8 cellular contexts compared by ENCODE assay signal in the genomic region with DNA sequence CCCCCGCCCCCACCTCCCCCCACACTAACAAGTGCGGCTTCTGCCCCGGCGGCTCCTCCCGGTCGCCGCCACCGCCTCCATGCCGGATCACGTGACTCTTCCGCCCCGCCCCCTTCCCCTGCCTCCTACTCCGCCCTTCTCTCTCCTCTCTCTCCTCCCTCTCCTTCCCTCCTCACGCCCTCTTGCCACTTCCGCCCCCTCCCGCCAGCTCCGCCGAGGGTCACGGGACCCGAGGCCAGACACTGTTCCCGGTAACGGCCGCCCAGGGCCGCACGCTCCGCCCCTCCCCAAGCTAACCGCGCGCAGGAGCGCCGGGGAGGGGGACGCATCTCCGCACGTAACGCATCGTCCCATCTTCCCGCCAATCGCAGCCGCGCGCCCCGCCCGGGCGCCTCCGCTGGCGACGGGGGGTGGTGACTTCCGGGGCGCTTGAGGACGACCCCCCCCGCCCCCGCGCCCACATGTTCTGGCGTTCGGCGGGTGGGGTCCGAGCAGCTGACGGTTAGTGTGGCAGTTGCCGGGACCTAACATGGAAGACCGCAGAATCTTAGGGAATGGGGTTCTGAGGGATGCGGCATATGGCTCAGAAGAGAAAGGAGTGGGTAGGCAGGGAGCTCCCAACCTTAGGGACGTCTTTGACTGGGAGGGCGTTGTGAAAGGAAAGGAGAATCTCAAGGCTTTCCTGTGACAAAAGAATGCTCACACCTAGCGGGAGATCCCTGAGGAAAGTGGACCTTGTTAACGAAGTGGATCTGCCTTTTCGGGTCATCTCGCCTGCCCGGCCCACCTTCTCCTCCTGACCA. TPM values are rescaled to one million over a fixed set of nuclear protein-coding genes. Genes with fewer than 3 reads are reported as not detected.
DNase-seq lines count a peak whose midpoint lies in the region; ATAC-seq, FAIRE-seq and TF ChIP-seq lines count a peak whose summit lies in the region.

A gene with protein sequence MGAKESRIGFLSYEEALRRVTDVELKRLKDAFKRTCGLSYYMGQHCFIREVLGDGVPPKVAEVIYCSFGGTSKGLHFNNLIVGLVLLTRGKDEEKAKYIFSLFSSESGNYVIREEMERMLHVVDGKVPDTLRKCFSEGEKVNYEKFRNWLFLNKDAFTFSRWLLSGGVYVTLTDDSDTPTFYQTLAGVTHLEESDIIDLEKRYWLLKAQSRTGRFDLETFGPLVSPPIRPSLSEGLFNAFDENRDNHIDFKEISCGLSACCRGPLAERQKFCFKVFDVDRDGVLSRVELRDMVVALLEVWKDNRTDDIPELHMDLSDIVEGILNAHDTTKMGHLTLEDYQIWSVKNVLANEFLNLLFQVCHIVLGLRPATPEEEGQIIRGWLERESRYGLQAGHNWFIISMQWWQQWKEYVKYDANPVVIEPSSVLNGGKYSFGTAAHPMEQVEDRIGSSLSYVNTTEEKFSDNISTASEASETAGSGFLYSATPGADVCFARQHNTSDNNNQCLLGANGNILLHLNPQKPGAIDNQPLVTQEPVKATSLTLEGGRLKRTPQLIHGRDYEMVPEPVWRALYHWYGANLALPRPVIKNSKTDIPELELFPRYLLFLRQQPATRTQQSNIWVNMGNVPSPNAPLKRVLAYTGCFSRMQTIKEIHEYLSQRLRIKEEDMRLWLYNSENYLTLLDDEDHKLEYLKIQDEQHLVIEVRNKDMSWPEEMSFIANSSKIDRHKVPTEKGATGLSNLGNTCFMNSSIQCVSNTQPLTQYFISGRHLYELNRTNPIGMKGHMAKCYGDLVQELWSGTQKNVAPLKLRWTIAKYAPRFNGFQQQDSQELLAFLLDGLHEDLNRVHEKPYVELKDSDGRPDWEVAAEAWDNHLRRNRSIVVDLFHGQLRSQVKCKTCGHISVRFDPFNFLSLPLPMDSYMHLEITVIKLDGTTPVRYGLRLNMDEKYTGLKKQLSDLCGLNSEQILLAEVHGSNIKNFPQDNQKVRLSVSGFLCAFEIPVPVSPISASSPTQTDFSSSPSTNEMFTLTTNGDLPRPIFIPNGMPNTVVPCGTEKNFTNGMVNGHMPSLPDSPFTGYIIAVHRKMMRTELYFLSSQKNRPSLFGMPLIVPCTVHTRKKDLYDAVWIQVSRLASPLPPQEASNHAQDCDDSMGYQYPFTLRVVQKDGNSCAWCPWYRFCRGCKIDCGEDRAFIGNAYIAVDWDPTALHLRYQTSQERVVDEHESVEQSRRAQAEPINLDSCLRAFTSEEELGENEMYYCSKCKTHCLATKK (N-terminal part only) (minus strand): TSS at position 92 of the 803 bp plus-strand sequence. CDS start 194 bp downstream, outside the sequence.

- TF ChIP-seq CTCF in VCaP (conservative IDR thresholded peaks at IDR 0.05) (0 out of 2 replicates have a peak, but pooled peaks have one; percentile 13), breast epithelium (IDR thresholded peaks at IDR 0.05) (peak in 2 of 3 donors; percentile 35 to 43)

- H3K9me3 ChIP-seq in breast epithelium (no peaks in the 10 kb centered on the region), iPS-20b (ENCODE audit: insufficient read depth, low read depth, low read length) (no peaks in the 10 kb centered on the region), small intestine (ENCODE audit: control insufficient read depth, low read depth) (no peaks in the 10 kb centered on the region)

- intact Hi-C loops in breast epithelium (cut with DNase I; ENCODE audit: low total_unique reads) = no loop called here

- H3K27ac ChIP-seq in ACC112 (ENCODE audit: low read depth, low read length) (peak within 1 kb of the TSS; percentile 85), VCaP (peak within 1 kb of the TSS; percentile 96), breast epithelium (peak within 1 kb of the TSS; percentile 96 to 98), iPS-20b (ENCODE audit: low read length) (peak within 1 kb of the TSS; percentile 86), small intestine (ENCODE audit: low read depth in 1 of 2, low read length in 1 of 2) (peak within 1 kb of the TSS; percentile 89 to 94)

- H3K27me3 ChIP-seq in ACC112 (ENCODE audit: insufficient read depth, low read length) (no peaks in the 10 kb centered on the region), breast epithelium (no peaks in the 10 kb centered on the region), iPS-20b (ENCODE audit: insufficient read depth, low read length) (no peaks in the 10 kb centered on the region), small intestine (ENCODE audit: control insufficient read depth in 2 of 2, insufficient read depth in 2 of 2, low read length in 2 of 2) (no peaks in the 10 kb centered on the region)

- peaks cover 44% of the 10 kb centered on the region for H3K79me2 ChIP-seq in ACC112 (ENCODE audit: control insufficient read depth, insufficient read depth, low read length, unreplicated experiment)

- H3K36me3 ChIP-seq in ACC112 (ENCODE audit: insufficient read depth, low read length) (no peaks in the 10 kb centered on the region), breast epithelium (no peaks in the 10 kb centered on the region), iPS-20b (ENCODE audit: insufficient read depth, low read depth, low read length) (no peaks in the 10 kb centered on the region), small intestine (ENCODE audit: control insufficient read depth in 2 of 2, insufficient read depth in 2 of 2, low read length in 2 of 2) (no peaks in the 10 kb centered on the region)

- H3K4me1 ChIP-seq in ACC112 (ENCODE audit: control insufficient read depth, insufficient read depth, low read length, unreplicated experiment) = peaks cover 26% of the 10 kb centered on the region
- H3K4me1 ChIP-seq in breast epithelium = peaks cover 0 to 12% of the 10 kb centered on the region in 2 donors
- peaks cover 29% of the 10 kb centered on the region for H3K4me1 ChIP-seq in iPS-20b (ENCODE audit: insufficient read depth, low read length)
- H3K4me1 ChIP-seq in small intestine (ENCODE audit: control insufficient read depth in 2 of 2, insufficient read depth in 1 of 2, low read depth in 1 of 2, low read length in 1 of 2) = no peaks in the 10 kb centered on the region

- ATAC-seq in GM18861 (IDR thresholded peaks at IDR 0.05; ENCODE audit: unreplicated experiment) = peak; percentile 82
- ATAC-seq in HG03097 (IDR thresholded peaks at IDR 0.05; ENCODE audit: low FRiP score, unreplicated experiment) = peak; percentile 78

- DNase-seq in NCI-H2171 treated with DMSO at 0.1 percent for 48 hours (lab: John Stamatoyannopoulos, UW) (peak; percentile 97), breast epithelium (ENCODE audit: low spot score in 2 of 2) (peak; percentile 97 to 98), small intestine (peak; percentile 98)

- no peak for FAIRE-seq in small intestine (lab: Jason Lieb, UNC)

- H3K9ac ChIP-seq in iPS-20b (ENCODE audit: low read depth, low read length) = peak within 1 kb of the TSS; percentile 91

- peak within 1 kb of the TSS; percentile 72 for H2AFZ ChIP-seq in ACC112 (ENCODE audit: low read length, unreplicated experiment)

- 0 to 1% (median 0%) methylated on average over 55 to 68 of the region's 68 CpGs for WGBS in small intestine, 3 donors

- peak; percentile 22 for TF ChIP-seq POLR2A in breast epithelium (IDR thresholded peaks at IDR 0.05)

- H3K4me3 ChIP-seq in ACC112 (ENCODE audit: low read depth, low read length) = peak within 1 kb of the TSS; percentile 79
- peak within 1 kb of the TSS; percentile 80 to 97 (median 94) for H3K4me3 ChIP-seq in breast epithelium
- H3K4me3 ChIP-seq in iPS-20b (ENCODE audit: low read length) = peak within 1 kb of the TSS; percentile 97
- peak within 1 kb of the TSS; percentile 81 to 90 for H3K4me3 ChIP-seq in small intestine (ENCODE audit: low read depth in 1 of 2, low read length in 2 of 2)

RNA-seq across cellular contexts. Expression of the gene that starts here (rescaled TPM):
- 10 to 100 TPM; 66.2 to 95.1 (median 69.1) TPM for total RNA-seq in breast epithelium
- polyA plus RNA-seq in small intestine = 10 to 100 TPM; 10.3 to 18.6 (median 11.7) TPM

Comparison
In these comparisons a context has a peak if more than half of its experiments do, and no peak if none do; other contexts are left out.
1. Peak in every context shown above with its lines: DNase-seq, ATAC-seq, H3K4me3 ChIP-seq and H3K27ac ChIP-seq.